In the genomic region with DNA sequence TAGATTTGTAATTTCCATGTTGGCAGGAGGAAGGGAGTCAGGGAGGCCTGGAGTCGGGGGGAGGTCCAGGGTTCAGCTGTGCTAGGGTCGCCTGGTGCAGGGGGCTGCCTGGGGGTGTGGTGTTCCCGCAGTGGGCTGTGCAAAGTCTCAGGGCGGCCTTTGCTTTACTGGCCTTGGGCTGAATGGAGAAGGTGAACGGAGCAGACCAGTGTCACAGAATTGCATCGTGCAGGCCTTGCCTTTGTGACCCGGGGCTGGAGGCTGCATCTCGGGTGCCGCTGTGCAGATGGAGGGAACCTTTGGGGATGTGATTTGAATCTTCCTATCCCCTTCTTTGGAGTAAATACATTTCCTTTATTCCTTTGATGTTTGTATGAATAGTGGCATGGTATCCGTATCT, we compare ENCODE assay signal across 1 cellular context.
TF ChIP-seq lines count a peak whose summit lies in the region.

No MANE protein-coding gene starts in this region.

TF ChIP-seq in GM23338, 12 proteins besides CTCF, POLR2A, EP300 and RAD21 (continued from another document):
- TF ChIP-seq, protein P1, sequence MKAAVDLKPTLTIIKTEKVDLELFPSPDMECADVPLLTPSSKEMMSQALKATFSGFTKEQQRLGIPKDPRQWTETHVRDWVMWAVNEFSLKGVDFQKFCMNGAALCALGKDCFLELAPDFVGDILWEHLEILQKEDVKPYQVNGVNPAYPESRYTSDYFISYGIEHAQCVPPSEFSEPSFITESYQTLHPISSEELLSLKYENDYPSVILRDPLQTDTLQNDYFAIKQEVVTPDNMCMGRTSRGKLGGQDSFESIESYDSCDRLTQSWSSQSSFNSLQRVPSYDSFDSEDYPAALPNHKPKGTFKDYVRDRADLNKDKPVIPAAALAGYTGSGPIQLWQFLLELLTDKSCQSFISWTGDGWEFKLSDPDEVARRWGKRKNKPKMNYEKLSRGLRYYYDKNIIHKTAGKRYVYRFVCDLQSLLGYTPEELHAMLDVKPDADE (IDR thresholded peaks at IDR 0.05) = no peak
- TF ChIP-seq ZNF331 (CRISPR knock-in tag; IDR thresholded peaks at IDR 0.05; ENCODE audit: low read depth) = no peak
- TF ChIP-seq EZH2phosphoT487 (IDR thresholded peaks at IDR 0.05; ENCODE audit: unreplicated experiment) = no peak
- no peak for TF ChIP-seq NANOG (IDR thresholded peaks at IDR 0.05; ENCODE audit: borderline replicate concordance)
- no peak for TF ChIP-seq POLR2AphosphoS5 (IDR thresholded peaks at IDR 0.05; ENCODE audit: low read depth)
- TF ChIP-seq EZH2 (IDR thresholded peaks at IDR 0.05; ENCODE audit: low read depth, unreplicated experiment) = no peak
- TF ChIP-seq, protein P2, sequence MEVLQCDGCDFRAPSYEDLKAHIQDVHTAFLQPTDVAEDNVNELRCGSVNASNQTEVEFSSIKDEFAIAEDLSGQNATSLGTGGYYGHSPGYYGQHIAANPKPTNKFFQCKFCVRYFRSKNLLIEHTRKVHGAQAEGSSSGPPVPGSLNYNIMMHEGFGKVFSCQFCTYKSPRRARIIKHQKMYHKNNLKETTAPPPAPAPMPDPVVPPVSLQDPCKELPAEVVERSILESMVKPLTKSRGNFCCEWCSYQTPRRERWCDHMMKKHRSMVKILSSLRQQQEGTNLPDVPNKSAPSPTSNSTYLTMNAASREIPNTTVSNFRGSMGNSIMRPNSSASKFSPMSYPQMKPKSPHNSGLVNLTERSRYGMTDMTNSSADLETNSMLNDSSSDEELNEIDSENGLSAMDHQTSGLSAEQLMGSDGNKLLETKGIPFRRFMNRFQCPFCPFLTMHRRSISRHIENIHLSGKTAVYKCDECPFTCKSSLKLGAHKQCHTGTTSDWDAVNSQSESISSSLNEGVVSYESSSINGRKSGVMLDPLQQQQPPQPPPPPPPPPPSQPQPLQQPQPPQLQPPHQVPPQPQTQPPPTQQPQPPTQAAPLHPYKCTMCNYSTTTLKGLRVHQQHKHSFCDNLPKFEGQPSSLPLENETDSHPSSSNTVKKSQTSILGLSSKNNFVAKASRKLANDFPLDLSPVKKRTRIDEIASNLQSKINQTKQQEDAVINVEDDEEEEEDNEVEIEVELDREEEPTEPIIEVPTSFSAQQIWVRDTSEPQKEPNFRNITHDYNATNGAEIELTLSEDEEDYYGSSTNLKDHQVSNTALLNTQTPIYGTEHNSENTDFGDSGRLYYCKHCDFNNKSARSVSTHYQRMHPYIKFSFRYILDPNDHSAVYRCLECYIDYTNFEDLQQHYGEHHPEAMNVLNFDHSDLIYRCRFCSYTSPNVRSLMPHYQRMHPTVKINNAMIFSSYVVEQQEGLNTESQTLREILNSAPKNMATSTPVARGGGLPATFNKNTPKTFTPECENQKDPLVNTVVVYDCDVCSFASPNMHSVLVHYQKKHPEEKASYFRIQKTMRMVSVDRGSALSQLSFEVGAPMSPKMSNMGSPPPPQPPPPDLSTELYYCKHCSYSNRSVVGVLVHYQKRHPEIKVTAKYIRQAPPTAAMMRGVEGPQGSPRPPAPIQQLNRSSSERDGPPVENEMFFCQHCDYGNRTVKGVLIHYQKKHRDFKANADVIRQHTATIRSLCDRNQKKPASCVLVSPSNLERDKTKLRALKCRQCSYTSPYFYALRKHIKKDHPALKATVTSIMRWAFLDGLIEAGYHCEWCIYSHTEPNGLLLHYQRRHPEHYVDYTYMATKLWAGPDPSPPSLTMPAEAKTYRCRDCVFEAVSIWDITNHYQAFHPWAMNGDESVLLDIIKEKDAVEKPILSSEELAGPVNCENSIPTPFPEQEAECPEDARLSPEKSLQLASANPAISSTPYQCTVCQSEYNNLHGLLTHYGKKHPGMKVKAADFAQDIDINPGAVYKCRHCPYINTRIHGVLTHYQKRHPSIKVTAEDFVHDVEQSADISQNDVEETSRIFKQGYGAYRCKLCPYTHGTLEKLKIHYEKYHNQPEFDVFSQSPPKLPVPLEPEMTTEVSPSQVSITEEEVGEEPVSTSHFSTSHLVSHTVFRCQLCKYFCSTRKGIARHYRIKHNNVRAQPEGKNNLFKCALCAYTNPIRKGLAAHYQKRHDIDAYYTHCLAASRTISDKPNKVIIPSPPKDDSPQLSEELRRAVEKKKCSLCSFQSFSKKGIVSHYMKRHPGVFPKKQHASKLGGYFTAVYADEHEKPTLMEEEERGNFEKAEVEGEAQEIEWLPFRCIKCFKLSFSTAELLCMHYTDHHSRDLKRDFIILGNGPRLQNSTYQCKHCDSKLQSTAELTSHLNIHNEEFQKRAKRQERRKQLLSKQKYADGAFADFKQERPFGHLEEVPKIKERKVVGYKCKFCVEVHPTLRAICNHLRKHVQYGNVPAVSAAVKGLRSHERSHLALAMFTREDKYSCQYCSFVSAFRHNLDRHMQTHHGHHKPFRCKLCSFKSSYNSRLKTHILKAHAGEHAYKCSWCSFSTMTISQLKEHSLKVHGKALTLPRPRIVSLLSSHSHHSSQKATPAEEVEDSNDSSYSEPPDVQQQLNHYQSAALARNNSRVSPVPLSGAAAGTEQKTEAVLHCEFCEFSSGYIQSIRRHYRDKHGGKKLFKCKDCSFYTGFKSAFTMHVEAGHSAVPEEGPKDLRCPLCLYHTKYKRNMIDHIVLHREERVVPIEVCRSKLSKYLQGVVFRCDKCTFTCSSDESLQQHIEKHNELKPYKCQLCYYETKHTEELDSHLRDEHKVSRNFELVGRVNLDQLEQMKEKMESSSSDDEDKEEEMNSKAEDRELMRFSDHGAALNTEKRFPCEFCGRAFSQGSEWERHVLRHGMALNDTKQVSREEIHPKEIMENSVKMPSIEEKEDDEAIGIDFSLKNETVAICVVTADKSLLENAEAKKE (CRISPR knock-in tag; IDR thresholded peaks at IDR 0.05) = no peak
TF ChIP-seq in GM23338: peak in this region for 0.
